In genomic region chr12:539540-540310, GRCh38 we compare ENCODE assay signal across 23 cellular contexts.
A peak's percentile ranks its signal among the peaks of the same experiment; 100 is the strongest.
DNase-seq lines count a peak whose midpoint lies in the region; ATAC-seq, FAIRE-seq and TF ChIP-seq lines count a peak whose summit lies in the region.
"Had no signal": no experiment of that assay in that cellular context is flagged by ENCODE, and none has a peak within 500 bp of the region (broad histone marks: within the 10 kb centered on the region; RNA-seq: fewer than 3 reads in every experiment).

No MANE protein-coding gene starts in this region.

- no peak overlapping the region for H3K4me3 ChIP-seq in Peyer's patch
- no peak overlapping the region for H3K4me3 ChIP-seq in kidney (ENCODE audit: low read length in 2 of 2)
- H3K4me3 ChIP-seq in smooth muscle cell: no peak overlapping the region
- H3K4me3 ChIP-seq: sigmoid colon, SJSA1, tibial artery had no signal

- no peaks in the 10 kb centered on the region for H3K27me3 Mint-ChIP-seq in activated CD4-positive, alpha-beta T cell treated with anti-CD3 and anti-CD28 coated beads for 36 hours

- H4K20me1 ChIP-seq in smooth muscle cell (ENCODE audit: low read depth): no peaks in the 10 kb centered on the region

- H3K4me1 ChIP-seq in Peyer's patch (peaks cover 0 to 22% (median 3%) of the 10 kb centered on the region in 4 donors), kidney (ENCODE audit: control insufficient read depth in 1 of 2, insufficient read depth in 1 of 2, low read depth in 1 of 2, low read length in 2 of 2) (peaks cover 0 to 5% of the 10 kb centered on the region in 2 donors), smooth muscle cell (ENCODE audit: low read depth) (peaks cover 25% of the 10 kb centered on the region)
- H3K4me1 ChIP-seq: sigmoid colon had no signal

- H2AFZ ChIP-seq in smooth muscle cell (ENCODE audit: low read depth): no peak overlapping the region

- no peak for TF ChIP-seq POLR2A in Peyer's patch (IDR thresholded peaks at IDR 0.05)

- H3K4me3 Mint-ChIP-seq in activated CD4-positive, alpha-beta T cell treated with anti-CD3 and anti-CD28 coated beads for 36 hours: no peak overlapping the region
- H3K4me3 Mint-ChIP-seq: CD14-positive monocyte had no signal

- H3K27me3 ChIP-seq in Peyer's patch (no peaks in the 10 kb centered on the region), smooth muscle cell (ENCODE audit: low read depth) (no peaks in the 10 kb centered on the region)
- H3K27me3 ChIP-seq: SJSA1, tibial artery had no signal

- no peaks in the 10 kb centered on the region for H3F3A ChIP-seq in smooth muscle cell (ENCODE audit: low read depth)

- H3K9ac ChIP-seq in kidney (ENCODE audit: low read length in 2 of 2) (no peak overlapping the region), smooth muscle cell (ENCODE audit: low read depth) (no peak overlapping the region)

- H3K4me2 ChIP-seq in smooth muscle cell: no peak overlapping the region

- POLR2A ChIA-PET in activated CD4-positive, alpha-beta T cell treated with anti-CD3 and anti-CD28 coated beads for 36 hours (lab: Charles Lee): no interaction called here

- no peak for FAIRE-seq in kidney (lab: Jason Lieb, UNC)
- FAIRE-seq: A204.1, TTC549 had no signal

- CTCF ChIA-PET in activated CD4-positive, alpha-beta T cell treated with anti-CD3 and anti-CD28 coated beads for 36 hours (lab: Charles Lee): interaction anchor here (0.7 to 11.3 kb wide), 9 partner anchors 11 to 97 kb away, joined by 3 to 130 read pairs (median 4); no protein-coding TSS in a partner anchor

- peak overlapping the region; percentile 17 for H3K27ac Mint-ChIP-seq in activated CD4-positive, alpha-beta T cell treated with anti-CD3 and anti-CD28 coated beads for 36 hours
- H3K27ac Mint-ChIP-seq: CD14-positive monocyte had no signal

- no peaks in the 10 kb centered on the region for H3K9me3 Mint-ChIP-seq in activated CD4-positive, alpha-beta T cell treated with anti-CD3 and anti-CD28 coated beads for 36 hours (ENCODE audit: low read depth)

- DNase-seq in activated CD4-positive, alpha-beta T cell treated with anti-CD3 and anti-CD28 coated beads for 36 hours: no peak
- DNase-seq in activated CD4-positive, alpha-beta T cell treated with anti-CD3 and anti-CD28 coated beads for 4 hours: no peak
- no peak for DNase-seq in Peyer's patch
- peak; percentile 49 for DNase-seq in kidney
- DNase-seq in smooth muscle cell (lab: John Stamatoyannopoulos, UW; ENCODE audit: unreplicated experiment): no peak
- no peak for DNase-seq in HuH-7 (ENCODE audit: low spot score)
- no peak for DNase-seq in D341Med (ENCODE audit: low spot score)
- DNase-seq: activated CD8-positive, alpha-beta memory T cell treated with anti-CD3 and anti-CD28 coated beads for 24 hours; activated gamma-delta T cell; EL; KG1; NCI-H1048; NCI-H2081 treated with DMSO at 0.1 percent for 48 hours; NCI-H524 treated with DMSO at 0.1 percent for 48 hours; occipital lobe; sigmoid colon; stimulated activated CD4-positive, alpha-beta T cell treated with anti-CD3 and anti-CD28 coated beads, Interleukin-2, amount 100 ng/mL, for 48 hours; tibial artery had no signal

- H3K9me3 ChIP-seq in Peyer's patch (no peaks in the 10 kb centered on the region), kidney (ENCODE audit: control insufficient read depth in 1 of 2, low read length in 2 of 2) (no peaks in the 10 kb centered on the region), smooth muscle cell (replicated peaks; ENCODE audit: low read depth) (no peaks in the 10 kb centered on the region)
- H3K9me3 ChIP-seq: sigmoid colon, SJSA1, tibial artery had no signal

- H3K79me2 ChIP-seq in smooth muscle cell (ENCODE audit: low read depth): no peaks in the 10 kb centered on the region

- ATAC-seq in activated CD4-positive, alpha-beta T cell treated with anti-CD3 and anti-CD28 coated beads for 36 hours: no peak
- no peak for ATAC-seq in HG02938 (IDR thresholded peaks at IDR 0.05; ENCODE audit: unreplicated experiment)

- H3K27ac ChIP-seq in Peyer's patch (peak overlapping the region in 3 of 4 donors; percentile 40 to 78 (median 45)), kidney (ENCODE audit: low read depth in 2 of 2, low read length in 2 of 2) (no peak overlapping the region), smooth muscle cell (ENCODE audit: low read depth) (peak overlapping the region; percentile 81)
- H3K27ac ChIP-seq: SJSA1, tibial artery had no signal

- H3K36me3 ChIP-seq in Peyer's patch (no peaks in the 10 kb centered on the region), kidney (ENCODE audit: control insufficient read depth in 1 of 2, insufficient read depth in 2 of 2, low read length in 2 of 2) (no peaks in the 10 kb centered on the region), smooth muscle cell (ENCODE audit: low read depth) (no peaks in the 10 kb centered on the region)
- H3K36me3 ChIP-seq: sigmoid colon, SJSA1, tibial artery had no signal

- peaks cover 20% of the 10 kb centered on the region for H3K4me1 Mint-ChIP-seq in activated CD4-positive, alpha-beta T cell treated with anti-CD3 and anti-CD28 coated beads for 36 hours

- H3K36me3 Mint-ChIP-seq in activated CD4-positive, alpha-beta T cell treated with anti-CD3 and anti-CD28 coated beads for 36 hours (ENCODE audit: low read depth): no peaks in the 10 kb centered on the region
- H3K36me3 Mint-ChIP-seq: CD14-positive monocyte had no signal

- peak in 2 of 6 experiments; percentile 14 to 26 for TF ChIP-seq CTCF in Peyer's patch (IDR thresholded peaks at IDR 0.05)
- no peak for TF ChIP-seq CTCF in kidney (IDR thresholded peaks at IDR 0.05; ENCODE audit: borderline replicate concordance, extremely low read depth, insufficient read depth)
- TF ChIP-seq CTCF in smooth muscle cell (IDR thresholded peaks at IDR 0.05; ENCODE audit: borderline replicate concordance, insufficient read depth, poor library complexity, severe bottlenecking): no peak

- intact Hi-C loops in activated CD4-positive, alpha-beta T cell treated with anti-CD3 and anti-CD28 coated beads for 36 hours (cut with DNase I, micrococcal nuclease): no loop called here
- intact Hi-C loops in kidney (cut with DNase I): no loop called here

- 94% methylated on average over 18 of the region's 18 CpGs for WGBS in smooth muscle cell (ENCODE audit: low lambda C conversion rate)

Comparison
In these comparisons a context has a peak if more than half of its experiments do, and no peak if none do; other contexts are left out.
1. H3K27ac ChIP-seq: peak in Peyer's patch (3 of 4) and smooth muscle cell (single experiment); none in kidney (0 of 2).